11 cellular contexts compared by ENCODE assay signal in genomic region chrX:40084471-40084870, GRCh38. TPM values are rescaled to one million over a fixed set of nuclear protein-coding genes. Genes with fewer than 3 reads are reported as not detected.
DNase-seq lines count a peak whose midpoint lies in the region; ATAC-seq, FAIRE-seq and TF ChIP-seq lines count a peak whose summit lies in the region.
"Had no signal": no experiment of that assay in that cellular context is flagged by ENCODE, and none has a peak within 500 bp of the region (broad histone marks: within the 10 kb centered on the region; RNA-seq: fewer than 3 reads in every experiment).

No MANE protein-coding gene starts in this region.

- no peaks in the 10 kb centered on the region for H3K27me3 Mint-ChIP-seq in activated CD8-positive, alpha-beta T cell treated with anti-CD3 and anti-CD28 coated beads for 36 hours

- no peaks in the 10 kb centered on the region for H3K9me3 Mint-ChIP-seq in activated CD8-positive, alpha-beta T cell treated with anti-CD3 and anti-CD28 coated beads for 36 hours

- H3K9me3 ChIP-seq in DOHH2 (ENCODE audit: control insufficient read depth, insufficient read depth, low read length) = no peaks in the 10 kb centered on the region
- no peaks in the 10 kb centered on the region for H3K9me3 ChIP-seq in keratinocyte (ENCODE audit: control insufficient read depth, low read depth, low read length)
- no peaks in the 10 kb centered on the region for H3K9me3 ChIP-seq in right atrium auricular region
- H3K9me3 ChIP-seq: ascending aorta, left lung had no signal

- CTCF ChIA-PET in activated CD8-positive, alpha-beta T cell treated with anti-CD3 and anti-CD28 coated beads for 36 hours (lab: Charles Lee) = interaction anchor here (1.3 kb wide), 2 partner anchors 9 to 354 kb away, joined by 3 to 4 read pairs; no protein-coding TSS in a partner anchor

- H3K27ac Mint-ChIP-seq in activated CD8-positive, alpha-beta T cell treated with anti-CD3 and anti-CD28 coated beads for 36 hours = no peak overlapping the region

- peak overlapping the region; percentile 55 for H3K4me3 Mint-ChIP-seq in activated CD8-positive, alpha-beta T cell treated with anti-CD3 and anti-CD28 coated beads for 36 hours

- H2AFZ ChIP-seq in keratinocyte (ENCODE audit: control insufficient read depth, low read length) = no peak overlapping the region

- H3K9me2 ChIP-seq in DOHH2 (replicated peaks; ENCODE audit: control insufficient read depth, low read length) = no peaks in the 10 kb centered on the region

- dilution Hi-C loops in keratinocyte (cut with MboI; ENCODE audit: extremely low pct_ligation_motif_present, low sequenced_read_pairs) = no loop called here

- H4K20me1 ChIP-seq in DOHH2 (ENCODE audit: control insufficient read depth, insufficient read depth, low read depth, low read length) (peaks cover 3% of the 10 kb centered on the region), keratinocyte (ENCODE audit: control insufficient read depth, extremely low read depth, insufficient read depth, low read length) (no peaks in the 10 kb centered on the region)

- H3K27ac ChIP-seq in 22Rv1 (peak overlapping the region; percentile 98), DOHH2 (ENCODE audit: low read depth, low read length) (no peak overlapping the region), keratinocyte (ENCODE audit: control insufficient read depth, insufficient read depth, low read length) (no peak overlapping the region), right atrium auricular region (no peak overlapping the region)
- H3K27ac ChIP-seq: ascending aorta, left lung had no signal

- H3K36me3 ChIP-seq in DOHH2 (ENCODE audit: control insufficient read depth, low read length) (no peaks in the 10 kb centered on the region; the same call in 1 of the 2 replicates), keratinocyte (ENCODE audit: control insufficient read depth in 2 of 2, extremely low read depth in 1 of 2, insufficient read depth in 2 of 2, low read length in 2 of 2) (no peaks in the 10 kb centered on the region), right atrium auricular region (no peaks in the 10 kb centered on the region)
- H3K36me3 ChIP-seq: ascending aorta, left lung had no signal

- peaks cover 69% of the 10 kb centered on the region for H3K4me1 Mint-ChIP-seq in activated CD8-positive, alpha-beta T cell treated with anti-CD3 and anti-CD28 coated beads for 36 hours (ENCODE audit: low read depth)

- no peak for ATAC-seq in activated CD8-positive, alpha-beta T cell treated with anti-CD3 and anti-CD28 coated beads for 36 hours
- ATAC-seq in GM18519 (IDR thresholded peaks at IDR 0.05; ENCODE audit: low FRiP score, unreplicated experiment) (no peak), GM18909 (IDR thresholded peaks at IDR 0.05; ENCODE audit: poor library complexity, unreplicated experiment) (no peak)

- H3K79me2 ChIP-seq in DOHH2 (ENCODE audit: control insufficient read depth, low read length) (peaks cover 98% of the 10 kb centered on the region), keratinocyte (ENCODE audit: control insufficient read depth, insufficient read depth, low read length) (peaks cover 15% of the 10 kb centered on the region)

- POLR2A ChIA-PET in activated CD8-positive, alpha-beta T cell treated with anti-CD3 and anti-CD28 coated beads for 36 hours (lab: Charles Lee) = interaction anchor here (1.1 to 2.1 kb wide), 3 partner anchors 13 to 85 kb away, joined by 3 to 11 read pairs (median 4); partner anchors contain the start of gene BCOR

- H3K4me2 ChIP-seq in DOHH2 (ENCODE audit: low read length) (peak overlapping the region; percentile 39; the same call in 1 of the 2 replicates), keratinocyte (ENCODE audit: control insufficient read depth, extremely low read depth, insufficient read depth, low read depth, low read length) (peak overlapping the region; percentile 62)

- no peak overlapping the region for H3K4me3 ChIP-seq in DOHH2 (ENCODE audit: low read length)
- no peak overlapping the region for H3K4me3 ChIP-seq in keratinocyte (ENCODE audit: control insufficient read depth in 2 of 3, extremely low read depth in 1 of 3, insufficient read depth in 2 of 3, low read depth in 1 of 3, low read length in 3 of 3)
- H3K4me3 ChIP-seq in right atrium auricular region = no peak overlapping the region

- intact Hi-C loops in activated CD8-positive, alpha-beta T cell treated with anti-CD3 and anti-CD28 coated beads for 36 hours (cut with micrococcal nuclease) = no loop called here

- peaks cover 41% of the 10 kb centered on the region for H3K4me1 ChIP-seq in DOHH2 (ENCODE audit: control insufficient read depth, low read length)
- peaks cover 33% of the 10 kb centered on the region for H3K4me1 ChIP-seq in keratinocyte (ENCODE audit: control insufficient read depth, extremely low read depth, insufficient read depth, low read length)
- H3K4me1 ChIP-seq in right atrium auricular region = peaks cover 0 to 54% of the 10 kb centered on the region in 2 donors

- H3F3A ChIP-seq in DOHH2 (ENCODE audit: control insufficient read depth, insufficient read depth) = no peaks in the 10 kb centered on the region

- peaks cover 3% of the 10 kb centered on the region for H3K36me3 Mint-ChIP-seq in activated CD8-positive, alpha-beta T cell treated with anti-CD3 and anti-CD28 coated beads for 36 hours (ENCODE audit: low read depth)

- H3K9me1 ChIP-seq in keratinocyte (ENCODE audit: control insufficient read depth, extremely low read depth, insufficient read depth, low read length) = no peaks in the 10 kb centered on the region

- no peaks in the 10 kb centered on the region for H3K27me3 ChIP-seq in DOHH2 (ENCODE audit: control insufficient read depth, low read length)
- peaks cover 8% of the 10 kb centered on the region for H3K27me3 ChIP-seq in keratinocyte (ENCODE audit: control insufficient read depth, extremely low read depth, insufficient read depth, low read length)
- no peaks in the 10 kb centered on the region for H3K27me3 ChIP-seq in right atrium auricular region
- H3K27me3 ChIP-seq: ascending aorta had no signal

- no peak overlapping the region for H3K9ac ChIP-seq in keratinocyte (ENCODE audit: control insufficient read depth, extremely low read depth, insufficient read depth, low read length)

- TF ChIP-seq CTCF in 22Rv1 (IDR thresholded peaks at IDR 0.05) = no peak
- no peak for TF ChIP-seq CTCF in DOHH2 (IDR thresholded peaks at IDR 0.05; ENCODE audit: low read depth, low read length, poor library complexity, severe bottlenecking)
- TF ChIP-seq CTCF in activated CD8-positive, alpha-beta T cell treated with anti-CD3 and anti-CD28 coated beads for 36 hours (IDR thresholded peaks at IDR 0.05) = no peak
- no peak for TF ChIP-seq CTCF in keratinocyte (optimal IDR thresholded peaks at IDR 0.05 in 1 of 3, IDR thresholded peaks at IDR 0.05 in 1 of 3, conservative IDR thresholded peaks at IDR 0.05 in 1 of 3; ENCODE audit: extremely low read depth in 1 of 3, insufficient read depth in 2 of 3, low read length in 3 of 3)
- no peak for TF ChIP-seq CTCF in right atrium auricular region (IDR thresholded peaks at IDR 0.05)

- DNase-seq in activated CD8-positive, alpha-beta T cell treated with anti-CD3 and anti-CD28 coated beads for 36 hours = no peak
- no peak for DNase-seq in keratinocyte (ENCODE audit: low read depth, low spot score)
- DNase-seq in medulla oblongata (ENCODE audit: extremely low spot score) = no peak
- no peak for DNase-seq in right atrium auricular region (ENCODE audit: low spot score)
- DNase-seq: left lung, NCI-H524 treated with DMSO at 0.1 percent for 48 hours had no signal

- FAIRE-seq in keratinocyte (lab: Jason Lieb, UNC) = no peak

RNA-seq across cellular contexts. Expression of gene BCOR, which starts 13.3 kb away (rescaled TPM):
- 10 to 100 TPM; 38.3 to 39.6 TPM for total RNA-seq in activated CD8-positive, alpha-beta T cell treated with anti-CD3 and anti-CD28 coated beads for 36 hours
- polyA plus RNA-seq in keratinocyte = 2.8 to 5.0 TPM (median 3.6 TPM) in 3 replicates
- 8.0 TPM for polyA plus RNA-seq in keratinocyte (2011; ENCODE audit: low read depth)
- polyA plus RNA-seq in keratinocyte (2011; cell fraction: cytosol; rRNA removed) = 4.1 and 4.2 TPM in 2 replicates
- polyA plus RNA-seq in keratinocyte (2011; cell fraction: nucleus; rRNA removed) = 20.2 and 20.8 TPM in 2 replicates
- polyA plus RNA-seq in keratinocyte (2012; ENCODE audit: low replicate concordance) = 6.2 and 7.2 TPM in 2 replicates
- polyA minus RNA-seq in keratinocyte = 2.5 to 11.9 TPM (median 7.5 TPM) in 3 replicates
- 4.0 TPM for polyA minus RNA-seq in keratinocyte (2011; cell fraction: cytosol; rRNA and poly(A)+ RNA removed)
- 13.0 and 22.7 TPM in 2 replicates for polyA minus RNA-seq in keratinocyte (2011; cell fraction: nucleus; rRNA and poly(A)+ RNA removed)
- total RNA-seq in right atrium auricular region = 10 to 100 TPM; 24.3 to 37.1 TPM
